ENCODE assay signal across 23 cellular contexts in the genomic region with DNA sequence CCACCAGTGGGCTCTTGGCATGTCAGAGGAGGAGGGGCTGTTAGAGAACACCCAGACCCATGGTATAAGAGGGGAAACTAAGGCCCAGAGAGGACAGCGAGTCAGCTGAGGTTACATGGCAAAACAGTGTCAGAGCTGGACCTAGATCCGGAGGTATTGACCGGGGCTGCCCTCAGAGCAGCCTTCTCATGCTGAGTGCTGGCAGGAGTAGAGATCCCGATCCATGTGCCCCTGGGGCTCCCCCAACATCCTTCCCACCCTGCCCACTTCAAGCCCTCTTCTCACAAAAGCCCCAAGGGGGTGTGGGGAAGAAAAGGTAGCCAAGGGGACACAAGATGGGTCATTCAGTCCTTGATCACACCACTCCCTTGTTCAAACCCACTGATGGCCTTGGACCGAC. TPM values are rescaled to one million over a fixed set of nuclear protein-coding genes. Genes with fewer than 3 reads are reported as not detected.
DNase-seq lines count a peak whose midpoint lies in the region; ATAC-seq, FAIRE-seq and TF ChIP-seq lines count a peak whose summit lies in the region.
"Had no signal": no experiment of that assay in that cellular context is flagged by ENCODE, and none has a peak within 500 bp of the region (broad histone marks: within the 10 kb centered on the region; RNA-seq: fewer than 3 reads in every experiment).

No MANE protein-coding gene starts in this region.

- DNase-seq in T-helper 2 cell treated with Interferon-gamma antibody and Interleukin-4, amounts not matched to agents 5 μg/mL and 100 μg/mL, for 36 hours (ENCODE audit: low spot score) = no peak
- DNase-seq in T-helper 2 cell (no peak), GM12891 (ENCODE audit: insufficient read length, low spot score) (no peak), sciatic nerve (ENCODE audit: low spot score) (peak; percentile 32), uterus (no peak), spleen (no peak), ecto neural progenitor cell (ENCODE audit: low spot score) (no peak)
- no peak for DNase-seq in central memory CD8-positive, alpha-beta T cell (ENCODE audit: low spot score in 2 of 2)
- DNase-seq: activated CD4-positive, alpha-beta T cell treated with anti-CD3 and anti-CD28 coated beads, Interleukin-2, amount 10 ng/mL, durations not matched to agents 7 days and 5 days; activated CD8-positive, alpha-beta memory T cell treated with anti-CD3 and anti-CD28 coated beads, Interleukin-2, amount 50 U/mL, for 48 hours; BE2C; Calu3; NCI-H1436; NCI-H69; nephron progenitor cell; stimulated activated CD4-positive, alpha-beta T cell treated with anti-CD3 and anti-CD28 coated beads, Interleukin-4, amount 100 ng/mL, for 4 hours; SW 1271 had no signal

- ATAC-seq in central memory CD8-positive, alpha-beta T cell (replicated peaks; ENCODE audit: extremely low read depth, poor library complexity, severe bottlenecking) = no peak
- ATAC-seq in sciatic nerve = no peak
- ATAC-seq: left colon had no signal

- peaks cover 17% of the 10 kb centered on the region for H3K4me1 Mint-ChIP-seq in T-helper 2 cell treated with Interferon-gamma antibody and Interleukin-4, amounts not matched to agents 5 μg/mL and 100 μg/mL, for 36 hours (ENCODE audit: low read depth)
- H3K4me1 Mint-ChIP-seq in central memory CD8-positive, alpha-beta T cell = peaks cover 14% of the 10 kb centered on the region

- TF ChIP-seq POLR2A in GM12891 (IDR thresholded peaks at IDR 0.05; ENCODE audit: low read depth, low read length) (no peak), uterus (IDR thresholded peaks at IDR 0.05) (no peak), spleen (IDR thresholded peaks at IDR 0.05) (no peak)

- H3K27ac ChIP-seq in uterus (no peak overlapping the region), spleen (peak overlapping the region in 3 of 8 donors; percentile 38 to 65 (median 39))
- H3K27ac ChIP-seq: psoas muscle had no signal

- no peak overlapping the region for H3K27ac Mint-ChIP-seq in T-helper 2 cell treated with Interferon-gamma antibody and Interleukin-4, amounts not matched to agents 5 μg/mL and 100 μg/mL, for 36 hours
- peak overlapping the region; percentile 61 for H3K27ac Mint-ChIP-seq in central memory CD8-positive, alpha-beta T cell (ENCODE audit: low read depth)
- H3K27ac Mint-ChIP-seq: activated naive CD8-positive, alpha-beta T cell; nephron progenitor cell had no signal

- intact Hi-C loops in sciatic nerve (cut with DNase I) = no loop called here
- intact Hi-C loops in uterus (cut with DNase I; ENCODE audit: low total_unique reads) = no loop called here
- intact Hi-C loops in spleen (cut with DNase I; ENCODE audit: low total_unique reads) = no loop called here

- H3K36me3 ChIP-seq in uterus = no peaks in the 10 kb centered on the region
- peaks cover 0 to 34% (median 0%) of the 10 kb centered on the region in 6 donors for H3K36me3 ChIP-seq in spleen
- H3K36me3 ChIP-seq: BE2C had no signal

- WGBS in spleen, 5 donors = 85 to 88% (median 87%) methylated on average over 5 of the region's 5 CpGs

- H3K9me3 ChIP-seq in uterus (no peaks in the 10 kb centered on the region), spleen (no peaks in the 10 kb centered on the region)
- H3K9me3 ChIP-seq: BE2C, psoas muscle had no signal

- H3K27me3 Mint-ChIP-seq in T-helper 2 cell treated with Interferon-gamma antibody and Interleukin-4, amounts not matched to agents 5 μg/mL and 100 μg/mL, for 36 hours (ENCODE audit: low read depth) = peaks cover 3% of the 10 kb centered on the region
- H3K27me3 Mint-ChIP-seq in central memory CD8-positive, alpha-beta T cell = peaks cover 59% of the 10 kb centered on the region

- TF ChIP-seq CTCF in uterus (IDR thresholded peaks at IDR 0.05) = no peak
- no peak for TF ChIP-seq CTCF in spleen (IDR thresholded peaks at IDR 0.05 in 8 of 11, conservative IDR thresholded peaks at IDR 0.05 in 3 of 11)

- no peaks in the 10 kb centered on the region for H3K9me3 Mint-ChIP-seq in T-helper 2 cell treated with Interferon-gamma antibody and Interleukin-4, amounts not matched to agents 5 μg/mL and 100 μg/mL, for 36 hours
- H3K9me3 Mint-ChIP-seq in central memory CD8-positive, alpha-beta T cell = no peaks in the 10 kb centered on the region
- H3K9me3 Mint-ChIP-seq: activated CD4-positive, alpha-beta T cell treated with anti-CD3 and anti-CD28 coated beads, Interleukin-2, amount 10 ng/mL, durations not matched to agents 7 days and 5 days; nephron progenitor cell had no signal

- no peaks in the 10 kb centered on the region for H3K36me3 Mint-ChIP-seq in T-helper 2 cell treated with Interferon-gamma antibody and Interleukin-4, amounts not matched to agents 5 μg/mL and 100 μg/mL, for 36 hours (ENCODE audit: low read depth)
- no peaks in the 10 kb centered on the region for H3K36me3 Mint-ChIP-seq in central memory CD8-positive, alpha-beta T cell (ENCODE audit: insufficient read depth)
- H3K36me3 Mint-ChIP-seq: activated naive CD8-positive, alpha-beta T cell had no signal

- H3K4me1 ChIP-seq in uterus (no peaks in the 10 kb centered on the region), spleen (peaks cover 0 to 78% (median 13%) of the 10 kb centered on the region in 6 donors)
- H3K4me1 ChIP-seq: BE2C, psoas muscle had no signal

- H3K27me3 ChIP-seq in uterus = no peaks in the 10 kb centered on the region
- H3K27me3 ChIP-seq in spleen (replicated peaks in 1 of 7) = peaks cover 0 to 4% (median 0%) of the 10 kb centered on the region in 7 donors
- H3K27me3 ChIP-seq: BE2C had no signal

- H3K4me3 ChIP-seq in uterus = no peak overlapping the region
- H3K4me3 ChIP-seq in spleen = no peak overlapping the region
- H3K4me3 ChIP-seq: psoas muscle had no signal

- H3K4me3 Mint-ChIP-seq in T-helper 2 cell treated with Interferon-gamma antibody and Interleukin-4, amounts not matched to agents 5 μg/mL and 100 μg/mL, for 36 hours = peak overlapping the region; percentile 41
- no peak overlapping the region for H3K4me3 Mint-ChIP-seq in central memory CD8-positive, alpha-beta T cell
- H3K4me3 Mint-ChIP-seq: activated CD4-positive, alpha-beta T cell treated with anti-CD3 and anti-CD28 coated beads, Interleukin-2, amount 10 ng/mL, durations not matched to agents 7 days and 5 days; activated naive CD8-positive, alpha-beta T cell; nephron progenitor cell had no signal

- peak; percentile 28 for FAIRE-seq in GM12891 (lab: Jason Lieb, UNC)
- FAIRE-seq: colon, endometrium, GM18507 had no signal

TF ChIP-seq in GM12891, 5 proteins besides CTCF, POLR2A, EP300 and RAD21:
- TF ChIP-seq SPI1 (IDR thresholded peaks at IDR 0.05; ENCODE audit: low read depth, low read length) = no peak
- no peak for TF ChIP-seq POLR2AphosphoS5 (IDR thresholded peaks at IDR 0.05; ENCODE audit: low read depth, low read length)
- TF ChIP-seq POU2F2 (IDR thresholded peaks at IDR 0.05; ENCODE audit: low read depth, low read length) = no peak
- no peak for TF ChIP-seq TAF1 (IDR thresholded peaks at IDR 0.05; ENCODE audit: low read depth, low read length)
- no peak for TF ChIP-seq PAX5 (IDR thresholded peaks at IDR 0.05; ENCODE audit: insufficient read depth, low read length, severe bottlenecking)

RNA-seq across cellular contexts. Expression of gene CSF1R, which starts 19.9 kb away (rescaled TPM):
- 0.63 TPM for polyA plus RNA-seq in GM12891 (2012; ENCODE audit: low read depth, missing spikeins)
- 74.8 TPM for total RNA-seq in sciatic nerve
- total RNA-seq in uterus = 10 to 100 TPM in 3 of 4 donors, 1 to 10 TPM in 1; 1.0 to 42.9 (median 22.8) TPM
- 100 to 1,000 TPM; 285 to 429 (median 312) TPM for total RNA-seq in spleen
- polyA plus RNA-seq in spleen = 10 to 100 TPM; 23.1 to 30.1 (median 28.2) TPM
- total RNA-seq: Calu3 had no signal
